Comparison of ENCODE assay signal across 1 cellular context in the genomic region with DNA sequence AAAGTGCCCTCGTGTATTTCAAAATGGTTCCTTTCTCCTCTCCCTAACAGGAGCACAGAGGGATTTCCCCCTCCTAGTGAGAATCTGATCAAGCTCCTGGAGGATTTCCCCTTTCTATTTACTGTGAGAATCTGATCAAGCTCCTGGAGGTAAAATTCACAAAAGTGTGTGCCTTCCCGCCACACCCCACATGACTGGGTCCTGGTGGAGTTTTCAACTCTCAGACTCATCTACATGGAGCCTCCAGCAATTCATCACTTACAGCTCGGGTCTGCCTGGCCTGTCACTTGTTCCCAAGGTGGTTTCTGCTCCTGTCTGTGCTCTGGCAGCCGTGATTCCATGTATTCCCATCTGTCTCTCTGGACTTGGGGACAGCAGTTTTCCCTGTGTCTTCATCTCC.
TF ChIP-seq lines count a peak whose summit lies in the region.

No MANE protein-coding gene starts in this region.

TF ChIP-seq in GM23338, 12 proteins besides CTCF, POLR2A, EP300 and RAD21 (continued from another document):
- TF ChIP-seq, protein P1, sequence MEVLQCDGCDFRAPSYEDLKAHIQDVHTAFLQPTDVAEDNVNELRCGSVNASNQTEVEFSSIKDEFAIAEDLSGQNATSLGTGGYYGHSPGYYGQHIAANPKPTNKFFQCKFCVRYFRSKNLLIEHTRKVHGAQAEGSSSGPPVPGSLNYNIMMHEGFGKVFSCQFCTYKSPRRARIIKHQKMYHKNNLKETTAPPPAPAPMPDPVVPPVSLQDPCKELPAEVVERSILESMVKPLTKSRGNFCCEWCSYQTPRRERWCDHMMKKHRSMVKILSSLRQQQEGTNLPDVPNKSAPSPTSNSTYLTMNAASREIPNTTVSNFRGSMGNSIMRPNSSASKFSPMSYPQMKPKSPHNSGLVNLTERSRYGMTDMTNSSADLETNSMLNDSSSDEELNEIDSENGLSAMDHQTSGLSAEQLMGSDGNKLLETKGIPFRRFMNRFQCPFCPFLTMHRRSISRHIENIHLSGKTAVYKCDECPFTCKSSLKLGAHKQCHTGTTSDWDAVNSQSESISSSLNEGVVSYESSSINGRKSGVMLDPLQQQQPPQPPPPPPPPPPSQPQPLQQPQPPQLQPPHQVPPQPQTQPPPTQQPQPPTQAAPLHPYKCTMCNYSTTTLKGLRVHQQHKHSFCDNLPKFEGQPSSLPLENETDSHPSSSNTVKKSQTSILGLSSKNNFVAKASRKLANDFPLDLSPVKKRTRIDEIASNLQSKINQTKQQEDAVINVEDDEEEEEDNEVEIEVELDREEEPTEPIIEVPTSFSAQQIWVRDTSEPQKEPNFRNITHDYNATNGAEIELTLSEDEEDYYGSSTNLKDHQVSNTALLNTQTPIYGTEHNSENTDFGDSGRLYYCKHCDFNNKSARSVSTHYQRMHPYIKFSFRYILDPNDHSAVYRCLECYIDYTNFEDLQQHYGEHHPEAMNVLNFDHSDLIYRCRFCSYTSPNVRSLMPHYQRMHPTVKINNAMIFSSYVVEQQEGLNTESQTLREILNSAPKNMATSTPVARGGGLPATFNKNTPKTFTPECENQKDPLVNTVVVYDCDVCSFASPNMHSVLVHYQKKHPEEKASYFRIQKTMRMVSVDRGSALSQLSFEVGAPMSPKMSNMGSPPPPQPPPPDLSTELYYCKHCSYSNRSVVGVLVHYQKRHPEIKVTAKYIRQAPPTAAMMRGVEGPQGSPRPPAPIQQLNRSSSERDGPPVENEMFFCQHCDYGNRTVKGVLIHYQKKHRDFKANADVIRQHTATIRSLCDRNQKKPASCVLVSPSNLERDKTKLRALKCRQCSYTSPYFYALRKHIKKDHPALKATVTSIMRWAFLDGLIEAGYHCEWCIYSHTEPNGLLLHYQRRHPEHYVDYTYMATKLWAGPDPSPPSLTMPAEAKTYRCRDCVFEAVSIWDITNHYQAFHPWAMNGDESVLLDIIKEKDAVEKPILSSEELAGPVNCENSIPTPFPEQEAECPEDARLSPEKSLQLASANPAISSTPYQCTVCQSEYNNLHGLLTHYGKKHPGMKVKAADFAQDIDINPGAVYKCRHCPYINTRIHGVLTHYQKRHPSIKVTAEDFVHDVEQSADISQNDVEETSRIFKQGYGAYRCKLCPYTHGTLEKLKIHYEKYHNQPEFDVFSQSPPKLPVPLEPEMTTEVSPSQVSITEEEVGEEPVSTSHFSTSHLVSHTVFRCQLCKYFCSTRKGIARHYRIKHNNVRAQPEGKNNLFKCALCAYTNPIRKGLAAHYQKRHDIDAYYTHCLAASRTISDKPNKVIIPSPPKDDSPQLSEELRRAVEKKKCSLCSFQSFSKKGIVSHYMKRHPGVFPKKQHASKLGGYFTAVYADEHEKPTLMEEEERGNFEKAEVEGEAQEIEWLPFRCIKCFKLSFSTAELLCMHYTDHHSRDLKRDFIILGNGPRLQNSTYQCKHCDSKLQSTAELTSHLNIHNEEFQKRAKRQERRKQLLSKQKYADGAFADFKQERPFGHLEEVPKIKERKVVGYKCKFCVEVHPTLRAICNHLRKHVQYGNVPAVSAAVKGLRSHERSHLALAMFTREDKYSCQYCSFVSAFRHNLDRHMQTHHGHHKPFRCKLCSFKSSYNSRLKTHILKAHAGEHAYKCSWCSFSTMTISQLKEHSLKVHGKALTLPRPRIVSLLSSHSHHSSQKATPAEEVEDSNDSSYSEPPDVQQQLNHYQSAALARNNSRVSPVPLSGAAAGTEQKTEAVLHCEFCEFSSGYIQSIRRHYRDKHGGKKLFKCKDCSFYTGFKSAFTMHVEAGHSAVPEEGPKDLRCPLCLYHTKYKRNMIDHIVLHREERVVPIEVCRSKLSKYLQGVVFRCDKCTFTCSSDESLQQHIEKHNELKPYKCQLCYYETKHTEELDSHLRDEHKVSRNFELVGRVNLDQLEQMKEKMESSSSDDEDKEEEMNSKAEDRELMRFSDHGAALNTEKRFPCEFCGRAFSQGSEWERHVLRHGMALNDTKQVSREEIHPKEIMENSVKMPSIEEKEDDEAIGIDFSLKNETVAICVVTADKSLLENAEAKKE (CRISPR knock-in tag; IDR thresholded peaks at IDR 0.05): no peak
- no peak for TF ChIP-seq JUNB (IDR thresholded peaks at IDR 0.05; ENCODE audit: unreplicated experiment)
- TF ChIP-seq STAT1 (IDR thresholded peaks at IDR 0.05; ENCODE audit: unreplicated experiment): no peak
- no peak for TF ChIP-seq ZNF331 (CRISPR knock-in tag; IDR thresholded peaks at IDR 0.05; ENCODE audit: low read depth)
- no peak for TF ChIP-seq POLR2AphosphoS5 (IDR thresholded peaks at IDR 0.05; ENCODE audit: low read depth)
- TF ChIP-seq EZH2phosphoT487 (IDR thresholded peaks at IDR 0.05; ENCODE audit: unreplicated experiment): no peak
- TF ChIP-seq, protein P2, sequence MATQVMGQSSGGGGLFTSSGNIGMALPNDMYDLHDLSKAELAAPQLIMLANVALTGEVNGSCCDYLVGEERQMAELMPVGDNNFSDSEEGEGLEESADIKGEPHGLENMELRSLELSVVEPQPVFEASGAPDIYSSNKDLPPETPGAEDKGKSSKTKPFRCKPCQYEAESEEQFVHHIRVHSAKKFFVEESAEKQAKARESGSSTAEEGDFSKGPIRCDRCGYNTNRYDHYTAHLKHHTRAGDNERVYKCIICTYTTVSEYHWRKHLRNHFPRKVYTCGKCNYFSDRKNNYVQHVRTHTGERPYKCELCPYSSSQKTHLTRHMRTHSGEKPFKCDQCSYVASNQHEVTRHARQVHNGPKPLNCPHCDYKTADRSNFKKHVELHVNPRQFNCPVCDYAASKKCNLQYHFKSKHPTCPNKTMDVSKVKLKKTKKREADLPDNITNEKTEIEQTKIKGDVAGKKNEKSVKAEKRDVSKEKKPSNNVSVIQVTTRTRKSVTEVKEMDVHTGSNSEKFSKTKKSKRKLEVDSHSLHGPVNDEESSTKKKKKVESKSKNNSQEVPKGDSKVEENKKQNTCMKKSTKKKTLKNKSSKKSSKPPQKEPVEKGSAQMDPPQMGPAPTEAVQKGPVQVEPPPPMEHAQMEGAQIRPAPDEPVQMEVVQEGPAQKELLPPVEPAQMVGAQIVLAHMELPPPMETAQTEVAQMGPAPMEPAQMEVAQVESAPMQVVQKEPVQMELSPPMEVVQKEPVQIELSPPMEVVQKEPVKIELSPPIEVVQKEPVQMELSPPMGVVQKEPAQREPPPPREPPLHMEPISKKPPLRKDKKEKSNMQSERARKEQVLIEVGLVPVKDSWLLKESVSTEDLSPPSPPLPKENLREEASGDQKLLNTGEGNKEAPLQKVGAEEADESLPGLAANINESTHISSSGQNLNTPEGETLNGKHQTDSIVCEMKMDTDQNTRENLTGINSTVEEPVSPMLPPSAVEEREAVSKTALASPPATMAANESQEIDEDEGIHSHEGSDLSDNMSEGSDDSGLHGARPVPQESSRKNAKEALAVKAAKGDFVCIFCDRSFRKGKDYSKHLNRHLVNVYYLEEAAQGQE (IDR thresholded peaks at IDR 0.05; ENCODE audit: unreplicated experiment): no peak
- TF ChIP-seq, protein P3, sequence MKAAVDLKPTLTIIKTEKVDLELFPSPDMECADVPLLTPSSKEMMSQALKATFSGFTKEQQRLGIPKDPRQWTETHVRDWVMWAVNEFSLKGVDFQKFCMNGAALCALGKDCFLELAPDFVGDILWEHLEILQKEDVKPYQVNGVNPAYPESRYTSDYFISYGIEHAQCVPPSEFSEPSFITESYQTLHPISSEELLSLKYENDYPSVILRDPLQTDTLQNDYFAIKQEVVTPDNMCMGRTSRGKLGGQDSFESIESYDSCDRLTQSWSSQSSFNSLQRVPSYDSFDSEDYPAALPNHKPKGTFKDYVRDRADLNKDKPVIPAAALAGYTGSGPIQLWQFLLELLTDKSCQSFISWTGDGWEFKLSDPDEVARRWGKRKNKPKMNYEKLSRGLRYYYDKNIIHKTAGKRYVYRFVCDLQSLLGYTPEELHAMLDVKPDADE (IDR thresholded peaks at IDR 0.05): no peak
